9 cellular contexts compared by ENCODE assay signal in genomic region chr12:51368640-51369517, GRCh38. TPM values are rescaled to one million over a fixed set of nuclear protein-coding genes. Genes with fewer than 3 reads are reported as not detected.
DNase-seq lines count a peak whose midpoint lies in the region; ATAC-seq and TF ChIP-seq lines count a peak whose summit lies in the region.
"Had no signal": no experiment of that assay in that cellular context is flagged by ENCODE, and none has a peak within 500 bp of the region (broad histone marks: within the 10 kb centered on the region; RNA-seq: fewer than 3 reads in every experiment).

No MANE protein-coding gene starts in this region.

- no peak overlapping the region for H4K12ac ChIP-seq in trophoblast cell (ENCODE audit: low read depth, low read length)

- no peaks in the 10 kb centered on the region for H3F3A ChIP-seq in Loucy (ENCODE audit: low read depth)

- TF ChIP-seq CTCF in GM13977 (IDR thresholded peaks at IDR 0.05; ENCODE audit: extremely low read depth, insufficient read depth, missing control alignments) (no peak), Loucy (conservative IDR thresholded peaks at IDR 0.05; ENCODE audit: low read length) (no peak), cardiac fibroblast (IDR thresholded peaks at IDR 0.05; ENCODE audit: low read depth, low read length) (no peak)

- peak overlapping the region; percentile 33 for H2BK120ac ChIP-seq in trophoblast cell (ENCODE audit: insufficient read depth, low read length, poor library complexity)

- peak overlapping the region; percentile 15 for H3K14ac ChIP-seq in trophoblast cell (ENCODE audit: low read length)

- no peak overlapping the region for H2BK5ac ChIP-seq in trophoblast cell (ENCODE audit: low read depth, low read length, poor library complexity)

- no peaks in the 10 kb centered on the region for H4K20me1 ChIP-seq in Loucy (ENCODE audit: insufficient read depth, low read length, poor library complexity, severe bottlenecking)

- H3K4me3 ChIP-seq in Loucy (ENCODE audit: low read length, poor library complexity, severe bottlenecking) (peak overlapping the region; percentile 46), cardiac fibroblast (replicated peaks in 1 of 2; ENCODE audit: low read depth in 2 of 2, low read length in 2 of 2) (no peak overlapping the region), trophoblast cell (ENCODE audit: low read depth, low read length) (no peak overlapping the region)

- peak overlapping the region; percentile 50 for H3K9ac ChIP-seq in Loucy (ENCODE audit: low read depth, low read length, poor library complexity, severe bottlenecking)
- no peak overlapping the region for H3K9ac ChIP-seq in trophoblast cell (ENCODE audit: low read length)

- peak overlapping the region; percentile 26 for H2AK5ac ChIP-seq in trophoblast cell (ENCODE audit: low read length)

- no peaks in the 10 kb centered on the region for H3K9me3 ChIP-seq in Loucy (ENCODE audit: insufficient read depth, low read depth, low read length)
- H3K9me3 ChIP-seq in trophoblast cell (ENCODE audit: insufficient read depth, low read depth, low read length) = peaks cover 1% of the 10 kb centered on the region

- peak; percentile 97 for ATAC-seq in GM21737 (IDR thresholded peaks at IDR 0.05; ENCODE audit: unreplicated experiment)

- WGBS in trophoblast cell (ENCODE audit: extremely low coverage, insufficient coverage, insufficient read length) = no CpG with 5 or more reads among the region's 17 CpGs

- H3K23ac ChIP-seq in trophoblast cell (ENCODE audit: low read length) = no peak overlapping the region

- H3K4me1 ChIP-seq in Loucy (ENCODE audit: insufficient read depth, low read length, poor library complexity, severe bottlenecking) = peaks cover 43% of the 10 kb centered on the region
- H3K4me1 ChIP-seq in trophoblast cell (ENCODE audit: control insufficient read depth in 1 of 2, insufficient read depth in 2 of 2, low read length in 2 of 2) = peaks cover 26 to 30% of the 10 kb centered on the region in 2 experiments

- DNase-seq in GM13977 (ENCODE audit: low spot score) = peak; percentile 97
- peak; percentile 53 to 83 (median 72) for DNase-seq in activated CD4-positive, CD25-positive, alpha-beta regulatory T cell (lab: John Stamatoyannopoulos, UW)
- peak; percentile 61 to 67 for DNase-seq in cardiac fibroblast (ENCODE audit: low read depth in 2 of 2)
- peak in 1 of 2 donors; percentile 22 for DNase-seq in trophoblast cell
- no peak for DNase-seq in SW 1271 (lab: John Stamatoyannopoulos, UW)
- no peak for DNase-seq in inferior parietal cortex (ENCODE audit: extremely low spot score)

- H3K4ac ChIP-seq in trophoblast cell (ENCODE audit: low read depth, low read length) = no peak overlapping the region

- H2AFZ ChIP-seq in Loucy (ENCODE audit: low read length) (no peak overlapping the region), trophoblast cell (ENCODE audit: insufficient read depth, low read length, poor library complexity) (no peak overlapping the region)

- no peak overlapping the region for H3K27ac ChIP-seq in trophoblast cell (ENCODE audit: low read depth, low read length)

- H2BK12ac ChIP-seq in trophoblast cell (ENCODE audit: low read length) = peak overlapping the region; percentile 16

- H3K18ac ChIP-seq in trophoblast cell (ENCODE audit: low read length) = peak overlapping the region; percentile 20

- no peaks in the 10 kb centered on the region for H3K9me2 ChIP-seq in Loucy (replicated peaks; ENCODE audit: low read depth, low read length)

- peaks cover 35% of the 10 kb centered on the region for H3K79me1 ChIP-seq in trophoblast cell (ENCODE audit: low read length)

- H4K91ac ChIP-seq in trophoblast cell (ENCODE audit: low read depth, low read length) = peak overlapping the region; percentile 58

- H3K79me2 ChIP-seq in Loucy (ENCODE audit: insufficient read depth, low read length) = 0 out of 2 replicates have a peak, but pooled peaks cover 3% of the 10 kb centered on the region
- H3K79me2 ChIP-seq in trophoblast cell (ENCODE audit: control insufficient read depth, insufficient read depth, low read length, poor library complexity) = peaks cover 3% of the 10 kb centered on the region

- H3K4me2 ChIP-seq in Loucy (ENCODE audit: low read depth, low read length, poor library complexity, severe bottlenecking) (peak overlapping the region; percentile 80), trophoblast cell (ENCODE audit: low read length) (no peak overlapping the region)

- in situ Hi-C loops in GM13977 (cut with MboI; ENCODE audit: low pct_unique_long_range_greater_than_20kb, low sequenced_read_pairs, unreplicated experiment) = no loop called here

- H3K27me3 ChIP-seq in Loucy (ENCODE audit: insufficient read depth, low read length, poor library complexity, severe bottlenecking) (no peaks in the 10 kb centered on the region), trophoblast cell (ENCODE audit: insufficient read depth, low read length) (no peaks in the 10 kb centered on the region)

- H3K36me3 ChIP-seq in Loucy (ENCODE audit: insufficient read depth, low read length) (peaks cover 3% of the 10 kb centered on the region; the same call in 1 of the 2 replicates), trophoblast cell (ENCODE audit: control insufficient read depth in 1 of 2, insufficient read depth in 2 of 2, low read length in 2 of 2) (peaks cover 42 to 56% of the 10 kb centered on the region in 2 experiments)

- no peak overlapping the region for H4K8ac ChIP-seq in trophoblast cell (ENCODE audit: low read depth, low read length)

RNA-seq across cellular contexts. Expression of gene GALNT6, which starts 22.3 kb away (rescaled TPM):
- 65.5 and 68.0 TPM in 2 replicates for polyA plus RNA-seq in trophoblast cell (2013)
- polyA plus RNA-seq: neural cell had no signal

RNA-seq across cellular contexts. Expression of gene CELA1, which starts 22.4 kb away (rescaled TPM):
- polyA plus RNA-seq in trophoblast cell (2013) = not detected in 2 replicates
- polyA plus RNA-seq: neural cell had no signal

RNA-seq across cellular contexts. Expression of gene BIN2, which starts 44.9 kb away (rescaled TPM):
- polyA plus RNA-seq in trophoblast cell (2013) = 1.5 and 1.6 TPM in 2 replicates
- polyA plus RNA-seq: neural cell had no signal

RNA-seq across cellular contexts. Expression of gene SLC4A8, which starts 55.8 kb away (rescaled TPM):
- 46.9 and 48.0 TPM in 2 replicates for polyA plus RNA-seq in trophoblast cell (2013)

Comparison
In these comparisons a context has a peak if more than half of its experiments do, and no peak if none do; other contexts are left out.
1. DNase-seq: peak in GM13977 (single experiment), activated CD4-positive, CD25-positive, alpha-beta regulatory T cell (4 of 4) and cardiac fibroblast (2 of 2); none in SW 1271 (0 of 2) and inferior parietal cortex (single experiment).